12 cellular contexts compared by ENCODE assay signal in genomic region chr11:74269161-74269809, GRCh38. TPM values are rescaled to one million over a fixed set of nuclear protein-coding genes. Genes with fewer than 3 reads are reported as not detected.
DNase-seq lines count a peak whose midpoint lies in the region; ATAC-seq, FAIRE-seq and TF ChIP-seq lines count a peak whose summit lies in the region.
"Had no signal": no experiment of that assay in that cellular context is flagged by ENCODE, and none has a peak within 500 bp of the region (broad histone marks: within the 10 kb centered on the region; RNA-seq: fewer than 3 reads in every experiment).

No MANE protein-coding gene starts in this region.

- WGBS in stomach, 5 donors = 57 to 68% (median 63%) methylated on average over 11 of the region's 11 CpGs

- H3K79me2 ChIP-seq in Loucy (ENCODE audit: insufficient read depth, low read length) = no peaks in the 10 kb centered on the region
- H3K79me2 ChIP-seq in osteoblast (ENCODE audit: insufficient read depth, low read length) = no peaks in the 10 kb centered on the region

- H3K27ac ChIP-seq in osteoblast (ENCODE audit: low read depth, low read length) (peak overlapping the region; percentile 5), stomach (no peak overlapping the region), gastrocnemius medialis (no peak overlapping the region)
- H3K27ac ChIP-seq: thoracic aorta had no signal

- H2AFZ ChIP-seq in Loucy (ENCODE audit: low read length) (peak overlapping the region; percentile 58), osteoblast (ENCODE audit: low read length) (peak overlapping the region; percentile 20)

- peak; percentile 36 for DNase-seq in activated CD4-positive, alpha-beta T cell treated with anti-CD3 and anti-CD28 coated beads for 48 hours
- no peak for DNase-seq in activated CD4-positive, alpha-beta T cell treated with anti-CD3 and anti-CD28 coated beads, Interleukin-2, amount 50 U/mL, for 1 hour
- DNase-seq in bronchial epithelial cell (ENCODE audit: low read depth) (peak; percentile 20), osteoblast (ENCODE audit: insufficient read length, low spot score, missing footprints) (no peak), NCI-H2227 treated with DMSO at 0.1 percent for 48 hours (lab: John Stamatoyannopoulos, UW) (no peak), stomach (no peak), gastrocnemius medialis (no peak)
- DNase-seq: NCI-H526 treated with DMSO at 0.1 percent for 48 hours, SHP77 had no signal

- no peaks in the 10 kb centered on the region for H3F3A ChIP-seq in Loucy (ENCODE audit: low read depth)

- H3K4me1 ChIP-seq in Loucy (ENCODE audit: insufficient read depth, low read length, poor library complexity, severe bottlenecking) (peaks cover 28% of the 10 kb centered on the region), osteoblast (ENCODE audit: insufficient read depth, low read length) (peaks cover 24% of the 10 kb centered on the region), stomach (peaks cover 0 to 4% (median 0%) of the 10 kb centered on the region in 4 donors), gastrocnemius medialis (no peaks in the 10 kb centered on the region)

- intact Hi-C loops in stomach (cut with DNase I; ENCODE audit: low total_unique reads) = no loop called here
- intact Hi-C loops in gastrocnemius medialis (cut with DNase I; ENCODE audit: low total_unique reads) = no loop called here

- no peaks in the 10 kb centered on the region for H3K36me3 ChIP-seq in Loucy (ENCODE audit: insufficient read depth, low read length)
- H3K36me3 ChIP-seq in bronchial epithelial cell (ENCODE audit: control insufficient read depth, insufficient read depth, low read length) = no peaks in the 10 kb centered on the region
- no peaks in the 10 kb centered on the region for H3K36me3 ChIP-seq in osteoblast (ENCODE audit: insufficient read depth, low read length)
- no peaks in the 10 kb centered on the region for H3K36me3 ChIP-seq in stomach
- no peaks in the 10 kb centered on the region for H3K36me3 ChIP-seq in gastrocnemius medialis
- H3K36me3 ChIP-seq: thoracic aorta had no signal

- H4K20me1 ChIP-seq in Loucy (ENCODE audit: insufficient read depth, low read length, poor library complexity, severe bottlenecking) (no peaks in the 10 kb centered on the region), osteoblast (ENCODE audit: insufficient read depth, low read length) (no peaks in the 10 kb centered on the region)

- in situ Hi-C loops in gastrocnemius medialis (cut with MboI; ENCODE audit: low sequenced_read_pairs in 4 of 4) = no loop called here

- TF ChIP-seq POLR2A in stomach (IDR thresholded peaks at IDR 0.05) = no peak
- TF ChIP-seq POLR2A in gastrocnemius medialis (IDR thresholded peaks at IDR 0.05) = no peak

- H3K4me3 ChIP-seq in Loucy (ENCODE audit: low read length, poor library complexity, severe bottlenecking) = peak overlapping the region; percentile 41
- no peak overlapping the region for H3K4me3 ChIP-seq in bronchial epithelial cell (ENCODE audit: low read depth, low read length)
- H3K4me3 ChIP-seq in osteoblast (ENCODE audit: insufficient read depth, low read length) = no peak overlapping the region
- H3K4me3 ChIP-seq in stomach = no peak overlapping the region
- H3K4me3 ChIP-seq in gastrocnemius medialis = no peak overlapping the region
- H3K4me3 ChIP-seq: thoracic aorta had no signal

- no peak for TF ChIP-seq EP300 in stomach (IDR thresholded peaks at IDR 0.05)

- no peaks in the 10 kb centered on the region for H3K9me3 ChIP-seq in Loucy (ENCODE audit: insufficient read depth, low read depth, low read length)
- no peaks in the 10 kb centered on the region for H3K9me3 ChIP-seq in osteoblast (ENCODE audit: low read depth, low read length)
- no peaks in the 10 kb centered on the region for H3K9me3 ChIP-seq in stomach
- H3K9me3 ChIP-seq in gastrocnemius medialis = no peaks in the 10 kb centered on the region
- H3K9me3 ChIP-seq: thoracic aorta had no signal

- H3K9me2 ChIP-seq in Loucy (replicated peaks; ENCODE audit: low read depth, low read length) = no peaks in the 10 kb centered on the region

- FAIRE-seq in bronchial epithelial cell (lab: Jason Lieb, UNC) = no peak
- FAIRE-seq: A204.1 had no signal

- H3K4me2 ChIP-seq in Loucy (ENCODE audit: low read depth, low read length, poor library complexity, severe bottlenecking) = peak overlapping the region; percentile 63
- peak overlapping the region; percentile 47 for H3K4me2 ChIP-seq in osteoblast (ENCODE audit: insufficient read depth, low read length)

- no peak overlapping the region for H3K9ac ChIP-seq in Loucy (ENCODE audit: low read depth, low read length, poor library complexity, severe bottlenecking)

- no peaks in the 10 kb centered on the region for H3K27me3 ChIP-seq in Loucy (ENCODE audit: insufficient read depth, low read length, poor library complexity, severe bottlenecking)
- H3K27me3 ChIP-seq in bronchial epithelial cell (ENCODE audit: control insufficient read depth, insufficient read depth, low read length) = peaks cover 1% of the 10 kb centered on the region
- no peaks in the 10 kb centered on the region for H3K27me3 ChIP-seq in osteoblast (ENCODE audit: insufficient read depth, low read length)
- no peaks in the 10 kb centered on the region for H3K27me3 ChIP-seq in stomach
- no peaks in the 10 kb centered on the region for H3K27me3 ChIP-seq in gastrocnemius medialis

- ATAC-seq in gastrocnemius medialis = no peak

- TF ChIP-seq CTCF in Loucy (conservative IDR thresholded peaks at IDR 0.05; ENCODE audit: low read length) (no peak), bronchial epithelial cell (IDR thresholded peaks at IDR 0.05; ENCODE audit: insufficient read depth, low read length, severe bottlenecking) (no peak), osteoblast (IDR thresholded peaks at IDR 0.05; ENCODE audit: extremely low read depth, low read depth, low read length) (no peak), stomach (IDR thresholded peaks at IDR 0.05) (no peak), gastrocnemius medialis (IDR thresholded peaks at IDR 0.05 in 4 of 5, conservative IDR thresholded peaks at IDR 0.05 in 1 of 5) (no peak)

RNA-seq across cellular contexts. Expression of gene P4HA3, which starts 42.2 kb away (rescaled TPM):
- under 0.01 and 0.26 TPM in 2 replicates for total RNA-seq in bronchial epithelial cell
- total RNA-seq in osteoblast = 8.7 and 19.2 TPM in 2 replicates
- under 1 TPM in 2 of 5 donors, not detected in 3; 0.55 to 0.87 TPM for total RNA-seq in stomach
- 1 to 10 TPM in 1 of 3 donors, under 1 TPM in 1, not detected in 1; 0.28 to 2.6 TPM for polyA plus RNA-seq in stomach
- under 1 TPM in 1 of 4 donors, not detected in 3; 0.09 TPM for total RNA-seq in gastrocnemius medialis

Comparison
In these comparisons a context has a peak if more than half of its experiments do, and no peak if none do; other contexts are left out.
1. DNase-seq: peak in activated CD4-positive, alpha-beta T cell treated with anti-CD3 and anti-CD28 coated beads for 48 hours (single experiment) and bronchial epithelial cell (single experiment); none in activated CD4-positive, alpha-beta T cell treated with anti-CD3 and anti-CD28 coated beads, Interleukin-2, amount 50 U/mL, for 1 hour (single experiment), osteoblast (single experiment), NCI-H2227 treated with DMSO at 0.1 percent for 48 hours (single experiment), stomach (single experiment) and gastrocnemius medialis (0 of 2).